Comparison of ENCODE assay signal across 1 cellular context in genomic region chr20:45937765-45938164, GRCh38.
TF ChIP-seq lines count a peak whose summit lies in the region.

No MANE protein-coding gene starts in this region.

TF ChIP-seq in K562, 482 proteins besides CTCF, POLR2A, EP300 and RAD21:
- no peak for TF ChIP-seq ZNF41 (CRISPR knock-in tag; conservative IDR thresholded peaks at IDR 0.05)
- TF ChIP-seq PRDM10 (IDR thresholded peaks at IDR 0.05; ENCODE audit: partially characterized antibody), result no peak
- no peak for TF ChIP-seq NONO (IDR thresholded peaks at IDR 0.05; ENCODE audit: low read depth in 2 of 2, low read length in 1 of 2)
- peak; percentile 39; the same call in 1 of the 2 replicates for TF ChIP-seq NFE2 (IDR thresholded peaks at IDR 0.05; ENCODE audit: low read depth)
- TF ChIP-seq HIVEP1 (CRISPR knock-in tag; IDR thresholded peaks at IDR 0.05), result no peak
- TF ChIP-seq KHSRP (IDR thresholded peaks at IDR 0.05), result no peak
- 0 out of 4 replicates have a peak, but pooled peaks of 1 of the 2 experiments have one; percentile 70 for TF ChIP-seq RCOR1 (IDR thresholded peaks at IDR 0.05; ENCODE audit: borderline replicate concordance in 1 of 2, low read depth in 2 of 2, low read length in 2 of 2)
- TF ChIP-seq ATF1 (CRISPR knock-in tag; IDR thresholded peaks at IDR 0.05), result no peak
- TF ChIP-seq ATF1 (tag; IDR thresholded peaks at IDR 0.05), result peak; percentile 31; the same call in 1 of the 2 replicates
- no peak for TF ChIP-seq ZNF384 (IDR thresholded peaks at IDR 0.05; ENCODE audit: low read depth, low read length)
- TF ChIP-seq PATZ1 (CRISPR knock-in tag; IDR thresholded peaks at IDR 0.05; ENCODE audit: borderline replicate concordance), result no peak
- no peak for TF ChIP-seq ATF4 (CRISPR knock-in tag; IDR thresholded peaks at IDR 0.05)
- TF ChIP-seq ATF7 (IDR thresholded peaks at IDR 0.05), result peak; percentile 89
- peak; percentile 71 to 85; a peak in 3 of 4 replicates for TF ChIP-seq KDM1A (IDR thresholded peaks at IDR 0.05)
- no peak for TF ChIP-seq SAFB2 (IDR thresholded peaks at IDR 0.05; ENCODE audit: borderline replicate concordance, low read depth, low read length, severe bottlenecking)
- TF ChIP-seq CXXC5 (CRISPR knock-in tag; IDR thresholded peaks at IDR 0.05), result no peak
- no peak for TF ChIP-seq STAG1 (CRISPR knock-in tag; IDR thresholded peaks at IDR 0.05; ENCODE audit: borderline replicate concordance)
- TF ChIP-seq ZNF764 (CRISPR knock-in tag; IDR thresholded peaks at IDR 0.05; ENCODE audit: low read depth), result no peak
- no peak for TF ChIP-seq GTF2B (IDR thresholded peaks at IDR 0.05; ENCODE audit: extremely low read depth, insufficient read length)
- no peak for TF ChIP-seq BCOR (IDR thresholded peaks at IDR 0.05)
- no peak for TF ChIP-seq ETV1 (tag; conservative IDR thresholded peaks at IDR 0.05; ENCODE audit: low read depth)
- TF ChIP-seq ATF3 (IDR thresholded peaks at IDR 0.05), result peak; percentile 81
- no peak for TF ChIP-seq ATF3 (CRISPR knock-in tag; conservative IDR thresholded peaks at IDR 0.05)
- no peak for TF ChIP-seq POLR2AphosphoS2 (IDR thresholded peaks at IDR 0.05; ENCODE audit: low read length)
- TF ChIP-seq ZBTB49 (CRISPR knock-in tag; IDR thresholded peaks at IDR 0.05; ENCODE audit: borderline replicate concordance), result no peak
- no peak for TF ChIP-seq JUND (IDR thresholded peaks at IDR 0.05; ENCODE audit: borderline replicate concordance, low read depth, low read length)
- TF ChIP-seq JUND (tag; IDR thresholded peaks at IDR 0.05; ENCODE audit: borderline replicate concordance, low read depth, low read length), result peak; percentile 60; the same call in 2 of the 3 replicates
- no peak for TF ChIP-seq TCF7L2 (IDR thresholded peaks at IDR 0.05; ENCODE audit: low read depth, low read length)
